In the genomic region with DNA sequence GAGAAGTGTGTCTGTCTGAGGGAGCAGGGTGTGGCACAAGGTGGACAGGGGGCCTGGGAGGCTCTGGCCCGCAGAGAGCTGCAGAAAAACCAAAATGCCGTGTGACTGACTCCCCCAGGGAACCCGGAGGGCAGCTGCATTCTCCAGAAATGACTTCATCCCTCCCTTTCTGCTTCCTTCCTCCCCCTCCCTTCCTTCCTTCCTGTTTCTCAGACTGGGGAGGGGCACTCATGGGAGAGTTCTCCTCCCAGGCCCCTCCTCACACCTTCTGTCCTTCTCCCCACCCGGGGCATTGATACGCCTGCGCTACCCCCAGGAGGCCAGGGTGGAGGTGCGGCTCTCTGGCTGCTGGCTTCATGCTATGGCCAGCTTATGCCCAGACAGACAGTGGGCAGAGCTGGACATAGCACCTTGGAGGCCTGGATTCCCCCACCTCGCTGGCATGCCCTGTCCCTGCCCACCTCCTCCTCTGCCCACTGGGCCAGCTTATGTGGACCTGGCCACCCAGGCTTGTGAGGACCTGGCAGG, we compare ENCODE assay signal across 8 cellular contexts. TPM values are rescaled to one million over a fixed set of nuclear protein-coding genes. Genes with fewer than 3 reads are reported as not detected.
DNase-seq lines count a peak whose midpoint lies in the region; ATAC-seq and TF ChIP-seq lines count a peak whose summit lies in the region.

No MANE protein-coding gene starts in this region.

- ATAC-seq in RWPE2 (ENCODE audit: low read depth): peak; percentile 74
- ATAC-seq in naive thymus-derived CD8-positive, alpha-beta T cell: no peak

- 33% methylated on average over 8 of the region's 8 CpGs for WGBS in GM23248 (ENCODE audit: low coverage in 1 of 2, low lambda C conversion rate in 2 of 2, missing lambda C conversion rate in 2 of 2), 2 experiments

- H3K4me3 Mint-ChIP-seq in naive thymus-derived CD8-positive, alpha-beta T cell: peak overlapping the region in 9 of 10 donors; percentile 48 to 82 (median 71)

- no peaks in the 10 kb centered on the region for H3K36me3 Mint-ChIP-seq in naive thymus-derived CD8-positive, alpha-beta T cell

- DNase-seq in GM23248: peak; percentile 90
- DNase-seq in RWPE2 (ENCODE audit: low spot score): no peak
- peak; percentile 75 for DNase-seq in epithelial cell of esophagus (ENCODE audit: low read depth)
- no peak for DNase-seq in naive thymus-derived CD8-positive, alpha-beta T cell
- DNase-seq in cerebellar nuclear complex (lab: John Stamatoyannopoulos, UW): no peak
- DNase-seq in NCI-H1092 (lab: John Stamatoyannopoulos, UW): no peak
- DNase-seq in midbrain (lab: John Stamatoyannopoulos, UW): no peak
- no peak for DNase-seq in NK-92 (lab: John Stamatoyannopoulos, UW; ENCODE audit: unreplicated experiment)

- H3K9ac ChIP-seq in GM23248: peak overlapping the region; percentile 52; the same call in 1 of the 2 replicates

- in situ Hi-C loops in GM23248 (cut with MboI): no loop called here

- peak overlapping the region; percentile 43 to 93 (median 90) for H3K27ac Mint-ChIP-seq in naive thymus-derived CD8-positive, alpha-beta T cell

- no peaks in the 10 kb centered on the region for H4K20me1 ChIP-seq in GM23248 (ENCODE audit: insufficient read depth)

- H3K4me2 ChIP-seq in GM23248 (ENCODE audit: unreplicated experiment): peak overlapping the region; percentile 50

- TF ChIP-seq CTCF in RWPE2 (IDR thresholded peaks at IDR 0.05; ENCODE audit: poor library complexity, severe bottlenecking): no peak
- no peak for TF ChIP-seq CTCF in epithelial cell of esophagus (IDR thresholded peaks at IDR 0.05; ENCODE audit: insufficient read depth, low read depth, low read length, missing control alignments)

- H3K27me3 ChIP-seq in GM23248 (replicated peaks; ENCODE audit: insufficient read depth): no peaks in the 10 kb centered on the region
- no peaks in the 10 kb centered on the region for H3K27me3 ChIP-seq in RWPE2 (ENCODE audit: insufficient read depth, poor library complexity, severe bottlenecking)

- H3K4me1 ChIP-seq in GM23248 (ENCODE audit: insufficient read depth): peaks cover 9% of the 10 kb centered on the region
- peaks cover 12% of the 10 kb centered on the region for H3K4me1 ChIP-seq in RWPE2 (ENCODE audit: insufficient read depth, poor library complexity, severe bottlenecking)

- H3K27ac ChIP-seq in GM23248: peak overlapping the region; percentile 55
- peak overlapping the region; percentile 75 for H3K27ac ChIP-seq in RWPE2 (ENCODE audit: poor library complexity, severe bottlenecking)

- no peaks in the 10 kb centered on the region for H3K9me2 ChIP-seq in GM23248 (ENCODE audit: insufficient read depth)

- H3K4me1 Mint-ChIP-seq in naive thymus-derived CD8-positive, alpha-beta T cell: peaks cover 27 to 85% (median 73%) of the 10 kb centered on the region in 4 donors

- POLR2A ChIA-PET in naive thymus-derived CD8-positive, alpha-beta T cell (lab: Charles Lee): interaction anchor here (0.8 to 1.5 kb wide), 3 partner anchors 9 to 19 kb away, joined by 3 read pairs; no protein-coding TSS in a partner anchor

- no peaks in the 10 kb centered on the region for H3K36me3 ChIP-seq in GM23248 (ENCODE audit: low read depth)
- H3K36me3 ChIP-seq in RWPE2 (ENCODE audit: low read depth): no peaks in the 10 kb centered on the region

- H2AFZ ChIP-seq in GM23248: peak overlapping the region; percentile 66

- no peaks in the 10 kb centered on the region for H3K9me3 Mint-ChIP-seq in naive thymus-derived CD8-positive, alpha-beta T cell

- no peaks in the 10 kb centered on the region for H3F3A ChIP-seq in GM23248 (ENCODE audit: insufficient read depth)

- H3K9me3 ChIP-seq in GM23248 (ENCODE audit: low read depth) (no peaks in the 10 kb centered on the region), RWPE2 (ENCODE audit: severe bottlenecking) (no peaks in the 10 kb centered on the region)

- no peaks in the 10 kb centered on the region for H3K27me3 Mint-ChIP-seq in naive thymus-derived CD8-positive, alpha-beta T cell

- H3K4me3 ChIP-seq in GM23248 (no peak overlapping the region), RWPE2 (ENCODE audit: severe bottlenecking) (no peak overlapping the region), epithelial cell of esophagus (ENCODE audit: low read length) (no peak overlapping the region)

- H3K79me2 ChIP-seq in GM23248 (ENCODE audit: insufficient read depth): no peaks in the 10 kb centered on the region

RNA-seq across cellular contexts. Expression of gene GPR17, which starts 8.2 kb away (rescaled TPM):
- not detected in 2 replicates for total RNA-seq in GM23248 (2014; rRNA removed; shearing (Covaris generic))
- 0.11 TPM in 1 of 2 replicates, not detected in the other for polyA plus RNA-seq in GM23248 (2016; fragmentation: Nextera tagmentation; extraction: Ambion mirVana)
- not detected for total RNA-seq in naive thymus-derived CD8-positive, alpha-beta T cell
- not detected for polyA plus RNA-seq in naive thymus-derived CD8-positive, alpha-beta T cell

RNA-seq across cellular contexts. Expression of gene LIMS2, which starts 37.5 kb away (rescaled TPM):
- total RNA-seq in GM23248 (2014; rRNA removed; shearing (Covaris generic)): 3.8 and 7.2 TPM in 2 replicates
- polyA plus RNA-seq in GM23248 (2016; fragmentation: Nextera tagmentation; extraction: Ambion mirVana): 30.4 and 33.7 TPM in 2 replicates
- 10 to 100 TPM; 10.1 to 11.8 TPM for total RNA-seq in naive thymus-derived CD8-positive, alpha-beta T cell
- polyA plus RNA-seq in naive thymus-derived CD8-positive, alpha-beta T cell: 10 to 100 TPM in 1 of 3 donors, 1 to 10 TPM in 2; 3.4 to 12.5 (median 5.8) TPM

Comparison
In these comparisons a context has a peak if more than half of its experiments do, and no peak if none do; other contexts are left out.
1. DNase-seq: peak in GM23248 (single experiment) and epithelial cell of esophagus (single experiment); none in RWPE2 (single experiment), naive thymus-derived CD8-positive, alpha-beta T cell (0 of 10), cerebellar nuclear complex (0 of 2), NCI-H1092 (single experiment), midbrain (single experiment) and NK-92 (single experiment).